In genomic region chr16:28553776-28554633, GRCh38 we compare ENCODE assay signal across 8 cellular contexts. TPM values are rescaled to one million over a fixed set of nuclear protein-coding genes. Genes with fewer than 3 reads are reported as not detected.
DNase-seq lines count a peak whose midpoint lies in the region; ATAC-seq and TF ChIP-seq lines count a peak whose summit lies in the region.

SGF29 (plus strand) TSS chr16:28553920; CDS start chr16:28581070, 27,150 bp downstream.

- TF ChIP-seq CTCF in GM12873 (IDR thresholded peaks at IDR 0.05; ENCODE audit: insufficient read depth, low read depth, low read length, missing control alignments) = peak; percentile 24
- TF ChIP-seq CTCF in cardiac muscle cell (IDR thresholded peaks at IDR 0.05; ENCODE audit: low read depth, low read length) = peak; percentile 24
- TF ChIP-seq CTCF in transverse colon (IDR thresholded peaks at IDR 0.05) = peak in 2 of 5 experiments; percentile 39

- H3K4me3 Mint-ChIP-seq in activated naive CD8-positive, alpha-beta T cell treated with anti-CD3 and anti-CD28 coated beads, Interleukin-2, amount 50 U/mL, for 24 hours = peak within 1 kb of the TSS; percentile 88

- H3K9me3 Mint-ChIP-seq in activated naive CD8-positive, alpha-beta T cell treated with anti-CD3 and anti-CD28 coated beads, Interleukin-2, amount 50 U/mL, for 24 hours = no peaks in the 10 kb centered on the region

- peak within 1 kb of the TSS; percentile 97 for H3K27ac Mint-ChIP-seq in activated naive CD8-positive, alpha-beta T cell treated with anti-CD3 and anti-CD28 coated beads, Interleukin-2, amount 50 U/mL, for 24 hours

- H3K4me1 ChIP-seq in cardiac muscle cell (ENCODE audit: low read depth) (peaks cover 3% of the 10 kb centered on the region), transverse colon (peaks cover 5 to 28% (median 13%) of the 10 kb centered on the region in 4 donors)

- peak; percentile 82 for ATAC-seq in HG02759 (IDR thresholded peaks at IDR 0.05; ENCODE audit: unreplicated experiment)
- ATAC-seq in activated naive CD8-positive, alpha-beta T cell treated with anti-CD3 and anti-CD28 coated beads, Interleukin-2, amount 50 U/mL, for 24 hours = peak; percentile 86

- H3K27ac ChIP-seq in cardiac muscle cell (peak within 1 kb of the TSS; percentile 99), transverse colon (peak within 1 kb of the TSS; percentile 97 to 99 (median 98))

- H3K36me3 ChIP-seq in cardiac muscle cell (no peaks in the 10 kb centered on the region), transverse colon (peaks cover 0 to 11% (median 2%) of the 10 kb centered on the region in 4 donors)

- in situ Hi-C loops in transverse colon (cut with MboI; ENCODE audit: low pct_ligation_motif_present in 1 of 4, low pct_unique_long_range_greater_than_20kb in 1 of 4, low sequenced_read_pairs in 3 of 4) = no loop called here

- DNase-seq in NCI-H1417 (lab: John Stamatoyannopoulos, UW) = peak; percentile 85 to 97 (median 96)
- peak; percentile 87 for DNase-seq in SW480 (ENCODE audit: low spot score)
- DNase-seq in activated naive CD8-positive, alpha-beta T cell treated with anti-CD3 and anti-CD28 coated beads, Interleukin-2, amount 50 U/mL, for 24 hours = peak; percentile 91
- DNase-seq in cardiac muscle cell (ENCODE audit: low read depth in 1 of 2, low spot score in 1 of 2) = peak; percentile 94 to 96
- DNase-seq in pons (ENCODE audit: low spot score) = peak; percentile 90
- peak; percentile 95 for DNase-seq in transverse colon

- H3K27me3 ChIP-seq in cardiac muscle cell (no peaks in the 10 kb centered on the region), transverse colon (no peaks in the 10 kb centered on the region)

- H3K36me3 Mint-ChIP-seq in activated naive CD8-positive, alpha-beta T cell treated with anti-CD3 and anti-CD28 coated beads, Interleukin-2, amount 50 U/mL, for 24 hours (ENCODE audit: low read depth) = peaks cover 15% of the 10 kb centered on the region

- no peaks in the 10 kb centered on the region for H3K9me3 ChIP-seq in cardiac muscle cell (ENCODE audit: low read depth)
- H3K9me3 ChIP-seq in transverse colon = no peaks in the 10 kb centered on the region

- H3K4me3 ChIP-seq in cardiac muscle cell (peak within 1 kb of the TSS; percentile 67), transverse colon (peak within 1 kb of the TSS; percentile 62 to 80 (median 66))

- no peaks in the 10 kb centered on the region for H3K27me3 Mint-ChIP-seq in activated naive CD8-positive, alpha-beta T cell treated with anti-CD3 and anti-CD28 coated beads, Interleukin-2, amount 50 U/mL, for 24 hours

- TF ChIP-seq POLR2A in transverse colon (IDR thresholded peaks at IDR 0.05) = peak; percentile 94

- 0 to 2% methylated on average over 7 to 60 of the region's 88 CpGs for WGBS in transverse colon (ENCODE audit: low coverage in 1 of 2), 2 donors

- intact Hi-C loops in transverse colon (cut with DNase I; ENCODE audit: low total_unique reads) = loop anchor here (5.0 kb wide), 2 partner anchors 67 to 308 kb away; partner anchors contain the start of gene SH2B1

- no peak for TF ChIP-seq EP300 in transverse colon (IDR thresholded peaks at IDR 0.05; ENCODE audit: low read depth)

- H3K4me1 Mint-ChIP-seq in activated naive CD8-positive, alpha-beta T cell treated with anti-CD3 and anti-CD28 coated beads, Interleukin-2, amount 50 U/mL, for 24 hours = peaks cover 41% of the 10 kb centered on the region

RNA-seq across cellular contexts. Expression of gene SGF29, which starts in this region (rescaled TPM):
- 23.8 and 28.8 TPM in 2 replicates for total RNA-seq in cardiac muscle cell
- polyA plus RNA-seq in cardiac muscle cell = 21.7 and 27.9 TPM in 2 replicates
- 10 to 100 TPM; 22.1 to 95.0 (median 32.1) TPM for total RNA-seq in transverse colon

Comparison
In these comparisons a context has a peak if more than half of its experiments do, and no peak if none do; other contexts are left out.
1. Peak in every context shown above with its lines: DNase-seq, ATAC-seq, H3K4me3 ChIP-seq and H3K27ac ChIP-seq.